ENCODE assay signal across 15 cellular contexts in the genomic region with DNA sequence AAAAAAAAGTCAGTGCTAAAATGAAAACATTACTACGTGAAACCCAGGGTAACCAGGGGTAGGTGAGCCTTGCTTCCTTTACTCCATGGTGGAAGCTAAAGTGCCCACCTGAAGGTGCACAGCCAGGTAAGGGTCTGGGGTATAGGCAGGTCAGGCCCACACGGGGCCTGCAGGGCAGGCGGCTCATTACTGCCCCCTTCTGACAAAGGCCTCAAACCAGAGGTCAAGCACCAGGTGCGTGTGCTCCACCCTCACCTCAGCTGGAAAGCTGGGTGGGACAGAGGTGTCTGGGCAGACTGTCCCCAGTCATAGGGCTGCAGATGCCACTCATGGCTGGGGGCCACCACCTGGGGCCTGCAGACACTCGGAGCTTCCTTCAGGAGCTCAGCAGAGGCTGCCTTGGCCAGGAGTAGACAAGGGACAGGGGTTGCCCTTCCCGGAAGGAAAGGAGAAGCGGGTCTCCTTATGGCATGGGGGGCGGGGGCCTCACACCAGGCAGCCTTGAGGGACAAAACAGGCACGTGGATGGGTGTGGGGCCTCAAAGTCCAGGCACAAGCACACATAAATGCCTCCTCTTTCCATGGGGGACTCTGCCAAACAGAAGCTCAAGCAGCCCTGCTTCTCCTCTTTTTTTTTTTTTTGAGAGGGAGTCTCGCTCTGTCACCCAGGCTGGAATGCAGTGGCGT. TPM values are rescaled to one million over a fixed set of nuclear protein-coding genes. Genes with fewer than 3 reads are reported as not detected.
DNase-seq lines count a peak whose midpoint lies in the region; ATAC-seq, FAIRE-seq and TF ChIP-seq lines count a peak whose summit lies in the region.
"Had no signal": no experiment of that assay in that cellular context is flagged by ENCODE, and none has a peak within 500 bp of the region (broad histone marks: within the 10 kb centered on the region; RNA-seq: fewer than 3 reads in every experiment).

No MANE protein-coding gene starts in this region.

- intact Hi-C loops in CD14-positive monocyte (cut with micrococcal nuclease), result loop anchor here in 1 of 2 donors (5.0 kb wide), 1 partner anchor 50 kb away; no protein-coding TSS in a partner anchor
- intact Hi-C loops in activated CD8-positive, alpha-beta T cell treated with anti-CD3 and anti-CD28 coated beads for 36 hours (cut with micrococcal nuclease), result loop anchor here (5.0 kb wide), 1 partner anchor 35 kb away; a partner anchor contains a TSS
- intact Hi-C loops in left colon (cut with DNase I, micrococcal nuclease), result no loop called here
- intact Hi-C loops in mammary epithelial cell (cut with micrococcal nuclease), result no loop called here
- intact Hi-C loops in posterior cingulate gyrus (cut with DNase I), result no loop called here

- no peak overlapping the region for H3K27ac Mint-ChIP-seq in CD14-positive monocyte
- H3K27ac Mint-ChIP-seq in activated CD8-positive, alpha-beta T cell treated with anti-CD3 and anti-CD28 coated beads for 36 hours, result no peak overlapping the region
- H3K27ac Mint-ChIP-seq: activated B cell treated with CpG ODN at 0.5 μM for 24 hours had no signal

- peak; percentile 13 for FAIRE-seq in GM12891 (lab: Jason Lieb, UNC)

- peak; percentile 11 for TF ChIP-seq CTCF in CD14-positive monocyte (IDR thresholded peaks at IDR 0.05)
- TF ChIP-seq CTCF in activated CD8-positive, alpha-beta T cell treated with anti-CD3 and anti-CD28 coated beads for 36 hours (IDR thresholded peaks at IDR 0.05), result peak; percentile 17
- no peak for TF ChIP-seq CTCF in mammary epithelial cell (conservative IDR thresholded peaks at IDR 0.05 in 1 of 2, IDR thresholded peaks at IDR 0.05 in 1 of 2; ENCODE audit: extremely low read depth in 1 of 2, insufficient read depth in 1 of 2, low read depth in 1 of 2, low read length in 2 of 2)

- DNase-seq in CD14-positive monocyte (ENCODE audit: low spot score), result no peak
- no peak for DNase-seq in GM12891 (ENCODE audit: insufficient read length, low spot score)
- DNase-seq in activated CD8-positive, alpha-beta T cell treated with anti-CD3 and anti-CD28 coated beads for 36 hours, result no peak
- DNase-seq in left colon, result peak; percentile 54 to 63
- DNase-seq in HPDE6-E6E7 (ENCODE audit: extremely low spot score), result no peak
- DNase-seq in mammary epithelial cell, result no peak
- DNase-seq in activated CD4-positive, CD25-positive, alpha-beta regulatory T cell treated with anti-CD3 and anti-CD28 coated beads, Interleukin-2, amount 50 U/mL, for 72 hours, result no peak
- no peak for DNase-seq in posterior cingulate gyrus
- DNase-seq: activated B cell treated with CpG ODN at 0.5 μM for 24 hours; activated gamma-delta T cell; effector CD8-positive, alpha-beta T cell; NCI-H1092 treated with DMSO at 0.1 percent for 48 hours; OCI-M1 had no signal

- peaks cover 59% of the 10 kb centered on the region for H3K4me1 ChIP-seq in mammary epithelial cell (ENCODE audit: insufficient read depth, low read length)
- H3K4me1 ChIP-seq: HAP-1 had no signal

- H2AFZ ChIP-seq in mammary epithelial cell (ENCODE audit: low read depth, low read length), result no peak overlapping the region

- dilution Hi-C loops in mammary epithelial cell (cut with HindIII; ENCODE audit: low sequenced_read_pairs), result no loop called here

- no peak overlapping the region for H3K4me2 ChIP-seq in mammary epithelial cell (ENCODE audit: insufficient read depth, low read depth, low read length)

- no TSS peak for BruUV-seq in mammary epithelial cell (replicated peaks; lab: Mats Ljungman, UMichigan)

- no peak overlapping the region for H3K4me3 ChIP-seq in mammary epithelial cell (replicated peaks in 1 of 3; ENCODE audit: insufficient read depth in 1 of 3, low read depth in 2 of 3, low read length in 3 of 3)
- H3K4me3 ChIP-seq: HAP-1 had no signal

- H4K20me1 ChIP-seq in mammary epithelial cell (ENCODE audit: insufficient read depth, low read length), result no peaks in the 10 kb centered on the region

- no peaks in the 10 kb centered on the region for H3K9me3 Mint-ChIP-seq in CD14-positive monocyte
- no peaks in the 10 kb centered on the region for H3K9me3 Mint-ChIP-seq in activated CD8-positive, alpha-beta T cell treated with anti-CD3 and anti-CD28 coated beads for 36 hours
- H3K9me3 Mint-ChIP-seq: activated B cell treated with CpG ODN at 0.5 μM for 24 hours; natural killer cell treated with Interleukin-12 subunit alpha and Interleukin-12 subunit beta and Interleukin-15 and Interleukin-18, amount 100 ng/mL, for 72 hours had no signal

- 87% methylated on average over 9 of the region's 11 CpGs for WGBS in mammary epithelial cell (ENCODE audit: low coverage, missing lambda C conversion rate)

- in situ Hi-C loops in mammary epithelial cell (cut with MboI; ENCODE audit: low sequenced_read_pairs in 2 of 2), result loop anchor here in 1 of 2 donors (5.0 to 10.0 kb wide), 2 partner anchors 57 to 80 kb away; a partner anchor contains a TSS

- no peaks in the 10 kb centered on the region for H3K9me3 ChIP-seq in mammary epithelial cell (replicated peaks; ENCODE audit: insufficient read depth, low read length)
- H3K9me3 ChIP-seq: HAP-1 had no signal

- H3K4me1 Mint-ChIP-seq in CD14-positive monocyte, result peaks cover 18% of the 10 kb centered on the region
- H3K4me1 Mint-ChIP-seq in activated CD8-positive, alpha-beta T cell treated with anti-CD3 and anti-CD28 coated beads for 36 hours (ENCODE audit: low read depth), result peaks cover 27% of the 10 kb centered on the region

- POLR2A ChIA-PET in activated CD8-positive, alpha-beta T cell treated with anti-CD3 and anti-CD28 coated beads for 36 hours (lab: Charles Lee), result interaction anchor here (1.0 to 1.3 kb wide), 2 partner anchors 9 to 30 kb away, joined by 4 to 6 read pairs; no protein-coding TSS in a partner anchor

- no peak for TF ChIP-seq POLR2A in GM12891 (IDR thresholded peaks at IDR 0.05; ENCODE audit: low read depth, low read length)

- H3K9ac ChIP-seq in mammary epithelial cell (ENCODE audit: insufficient read depth, low read length), result no peak overlapping the region

- no peak overlapping the region for H3K27ac ChIP-seq in mammary epithelial cell (ENCODE audit: insufficient read depth, low read depth, low read length)

- no peak overlapping the region for H3K4me3 Mint-ChIP-seq in CD14-positive monocyte
- H3K4me3 Mint-ChIP-seq in activated CD8-positive, alpha-beta T cell treated with anti-CD3 and anti-CD28 coated beads for 36 hours, result no peak overlapping the region
- H3K4me3 Mint-ChIP-seq: activated B cell treated with CpG ODN at 0.5 μM for 24 hours; natural killer cell treated with Interleukin-12 subunit alpha and Interleukin-12 subunit beta and Interleukin-15 and Interleukin-18, amount 100 ng/mL, for 72 hours had no signal

- H3K27me3 Mint-ChIP-seq in CD14-positive monocyte (ENCODE audit: low read depth in 3 of 3), result peaks cover 0 to 4% (median 2%) of the 10 kb centered on the region in 3 donors
- no peaks in the 10 kb centered on the region for H3K27me3 Mint-ChIP-seq in activated CD8-positive, alpha-beta T cell treated with anti-CD3 and anti-CD28 coated beads for 36 hours
- H3K27me3 Mint-ChIP-seq: activated B cell treated with CpG ODN at 0.5 μM for 24 hours; natural killer cell treated with Interleukin-12 subunit alpha and Interleukin-12 subunit beta and Interleukin-15 and Interleukin-18, amount 100 ng/mL, for 72 hours had no signal

- no peaks in the 10 kb centered on the region for H3K27me3 ChIP-seq in mammary epithelial cell (ENCODE audit: insufficient read depth, low read length)

- no peak for ATAC-seq in activated CD8-positive, alpha-beta T cell treated with anti-CD3 and anti-CD28 coated beads for 36 hours
- ATAC-seq in left colon, result peak; percentile 3
- ATAC-seq: natural killer cell treated with Interleukin-12 subunit alpha and Interleukin-12 subunit beta and Interleukin-15 and Interleukin-18, amount 100 ng/mL, for 72 hours had no signal

- H3K36me3 Mint-ChIP-seq in CD14-positive monocyte, result no peaks in the 10 kb centered on the region
- H3K36me3 Mint-ChIP-seq in activated CD8-positive, alpha-beta T cell treated with anti-CD3 and anti-CD28 coated beads for 36 hours (ENCODE audit: low read depth), result no peaks in the 10 kb centered on the region
- H3K36me3 Mint-ChIP-seq: natural killer cell treated with Interleukin-12 subunit alpha and Interleukin-12 subunit beta and Interleukin-15 and Interleukin-18, amount 100 ng/mL, for 72 hours had no signal

- peaks cover 89% of the 10 kb centered on the region for H3K79me2 ChIP-seq in mammary epithelial cell (ENCODE audit: insufficient read depth, low read length)

- CTCF ChIA-PET in activated CD8-positive, alpha-beta T cell treated with anti-CD3 and anti-CD28 coated beads for 36 hours (lab: Charles Lee), result interaction anchor here (0.8 to 7.0 kb wide), 9 partner anchors 9 to 110 kb away, joined by 3 to 62 read pairs (median 3); no protein-coding TSS in a partner anchor
- CTCF ChIA-PET in mammary epithelial cell (lab: Charles Lee; ENCODE audit: low non-redundant PET), result interaction anchor here (0.7 kb wide), 1 partner anchor 36 kb away, joined by 3 read pairs; a partner anchor contains a TSS

- H3K36me3 ChIP-seq in mammary epithelial cell (ENCODE audit: insufficient read depth, low read length), result no peaks in the 10 kb centered on the region
- H3K36me3 ChIP-seq: HAP-1 had no signal

TF ChIP-seq in GM12891, 5 proteins besides CTCF, POLR2A, EP300 and RAD21:
- TF ChIP-seq SPI1 (IDR thresholded peaks at IDR 0.05; ENCODE audit: low read depth, low read length) (no peak), TAF1 (IDR thresholded peaks at IDR 0.05; ENCODE audit: low read depth, low read length) (no peak), POLR2AphosphoS5 (IDR thresholded peaks at IDR 0.05; ENCODE audit: low read depth, low read length) (no peak), PAX5 (IDR thresholded peaks at IDR 0.05; ENCODE audit: insufficient read depth, low read length, severe bottlenecking) (no peak), POU2F2 (IDR thresholded peaks at IDR 0.05; ENCODE audit: low read depth, low read length) (no peak)

RNA-seq across cellular contexts. Expression of a gene that starts 36.2 kb away (rescaled TPM):
- polyA plus RNA-seq in CD14-positive monocyte, result 1 to 10 TPM in 1 of 2 donors, under 1 TPM in 1; 0.63 to 1.4 TPM
- polyA plus RNA-seq in GM12891 (2012; ENCODE audit: low read depth, missing spikeins), result 61.5 TPM
- 10 to 100 TPM; 80.4 to 86.7 TPM for total RNA-seq in activated CD8-positive, alpha-beta T cell treated with anti-CD3 and anti-CD28 coated beads for 36 hours
- total RNA-seq in left colon, result 10 to 100 TPM; 50.4 to 58.0 TPM
- 100 to 1,000 TPM in 1 of 2 donors, 10 to 100 TPM in 1; 67.2 to 193 TPM for total RNA-seq in mammary epithelial cell
- 365 TPM for polyA plus RNA-seq in mammary epithelial cell
- polyA minus RNA-seq in mammary epithelial cell, result 208 TPM

Comparison
In these comparisons a context has a peak if more than half of its experiments do, and no peak if none do; other contexts are left out.
1. DNase-seq: peak in left colon (2 of 2); none in CD14-positive monocyte (single experiment), GM12891 (single experiment), activated CD8-positive, alpha-beta T cell treated with anti-CD3 and anti-CD28 coated beads for 36 hours (single experiment), HPDE6-E6E7 (single experiment), mammary epithelial cell (single experiment), activated CD4-positive, CD25-positive, alpha-beta regulatory T cell treated with anti-CD3 and anti-CD28 coated beads, Interleukin-2, amount 50 U/mL, for 72 hours (single experiment) and posterior cingulate gyrus (0 of 10).
2. CTCF ChIP-seq: peak in CD14-positive monocyte (single experiment) and activated CD8-positive, alpha-beta T cell treated with anti-CD3 and anti-CD28 coated beads for 36 hours (single experiment); none in mammary epithelial cell (0 of 2).